In the genomic region with DNA sequence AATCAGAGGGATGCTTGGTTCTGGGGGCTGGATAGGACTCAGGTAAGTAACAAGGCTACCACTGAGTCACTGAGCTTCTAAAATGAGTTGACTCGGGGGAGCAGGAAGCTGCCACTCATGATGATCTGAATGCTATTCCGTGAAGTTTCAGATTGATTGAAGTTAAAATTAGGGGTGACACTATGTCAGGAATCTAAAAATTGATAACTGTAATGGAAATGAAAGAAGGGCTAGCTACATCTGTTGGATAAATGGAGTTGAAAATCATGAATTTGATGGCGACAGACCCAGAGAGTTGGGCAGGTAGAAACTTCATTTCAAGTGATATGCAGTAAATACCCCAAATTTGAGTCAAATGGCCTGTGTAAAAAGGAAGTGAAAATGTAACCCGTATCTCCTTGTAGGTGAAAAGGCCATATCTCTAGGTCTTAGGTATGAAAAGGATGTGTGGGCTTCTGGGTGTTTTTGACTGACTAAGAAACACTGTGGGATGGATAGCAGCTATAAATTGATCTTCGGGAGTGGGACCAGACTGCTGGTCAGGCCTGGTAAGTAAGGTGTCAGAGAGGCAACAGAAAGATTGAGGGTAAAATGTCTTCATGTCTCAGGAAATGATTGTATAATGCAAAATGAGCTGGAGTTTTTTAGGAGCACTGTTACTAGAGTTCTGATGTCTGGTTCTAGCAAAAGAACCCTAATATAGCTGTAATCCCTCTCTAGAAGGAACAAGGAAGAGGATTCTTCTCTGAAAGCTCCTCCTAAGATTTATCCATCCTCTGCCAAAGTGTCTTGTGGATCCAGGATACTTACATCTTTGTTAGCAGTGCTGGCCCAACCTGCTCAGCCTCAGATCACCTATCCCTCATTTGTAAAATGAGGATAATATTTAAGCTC, we compare ENCODE assay signal across 9 cellular contexts. TPM values are rescaled to one million over a fixed set of nuclear protein-coding genes. Genes with fewer than 3 reads are reported as not detected.
DNase-seq lines count a peak whose midpoint lies in the region; ATAC-seq and TF ChIP-seq lines count a peak whose summit lies in the region.
"Had no signal": no experiment of that assay in that cellular context is flagged by ENCODE, and none has a peak within 500 bp of the region (broad histone marks: within the 10 kb centered on the region; RNA-seq: fewer than 3 reads in every experiment).

No MANE protein-coding gene starts in this region.

- intact Hi-C loops in naive thymus-derived CD4-positive, alpha-beta T cell (cut with micrococcal nuclease): loop anchor here in 1 of 2 donors (1.0 to 5.0 kb wide), 3 partner anchors 8 to 409 kb away; no protein-coding TSS in a partner anchor

- no peak overlapping the region for H3K18ac ChIP-seq in neuronal stem cell (ENCODE audit: low read length)

- H3K36me3 Mint-ChIP-seq in naive thymus-derived CD4-positive, alpha-beta T cell: peaks cover 38 to 87% (median 82%) of the 10 kb centered on the region in 5 donors

- no peak overlapping the region for H2BK15ac ChIP-seq in neuronal stem cell (ENCODE audit: low read length)

- H3K14ac ChIP-seq in neuronal stem cell (ENCODE audit: low read length): no peak overlapping the region

- peak; percentile 62 for ATAC-seq in GM18861 (IDR thresholded peaks at IDR 0.05; ENCODE audit: unreplicated experiment)
- ATAC-seq in GM21528 (IDR thresholded peaks at IDR 0.05; ENCODE audit: low FRiP score, unreplicated experiment): peak; percentile 69
- ATAC-seq in HG03460 (IDR thresholded peaks at IDR 0.05; ENCODE audit: unreplicated experiment): peak; percentile 71
- ATAC-seq in naive thymus-derived CD4-positive, alpha-beta T cell: peak; percentile 51

- H3K9me3 Mint-ChIP-seq in naive thymus-derived CD4-positive, alpha-beta T cell: no peaks in the 10 kb centered on the region
- H3K9me3 Mint-ChIP-seq: dendritic cell treated with granulocyte-macrophage colony-stimulating factor and Interleukin-4, amounts not matched to agents 40 ng/mL and 50 ng/mL, for 4 days had no signal

- H3K27me3 ChIP-seq in naive thymus-derived CD4-positive, alpha-beta T cell (ENCODE audit: control insufficient read depth in 2 of 2, insufficient read depth in 2 of 2, low read length in 2 of 2): no peaks in the 10 kb centered on the region
- H3K27me3 ChIP-seq in neuronal stem cell (ENCODE audit: control insufficient read depth in 3 of 3, insufficient read depth in 3 of 3, low read depth in 1 of 3, low read length in 3 of 3) (no peaks in the 10 kb centered on the region), MG63 (no peaks in the 10 kb centered on the region)

- no peaks in the 10 kb centered on the region for H3K27me3 Mint-ChIP-seq in naive thymus-derived CD4-positive, alpha-beta T cell
- H3K27me3 Mint-ChIP-seq: dendritic cell treated with granulocyte-macrophage colony-stimulating factor and Interleukin-4, amounts not matched to agents 40 ng/mL and 50 ng/mL, for 4 days had no signal

- no peak overlapping the region for H4K91ac ChIP-seq in neuronal stem cell (ENCODE audit: low read depth, low read length, poor library complexity)

- no peak overlapping the region for H2AK5ac ChIP-seq in neuronal stem cell (ENCODE audit: low read depth, low read length)

- H3K4me3 ChIP-seq in naive thymus-derived CD4-positive, alpha-beta T cell (ENCODE audit: low read length): peak overlapping the region; percentile 44
- H3K4me3 ChIP-seq in neuronal stem cell (ENCODE audit: low read length in 2 of 2) (no peak overlapping the region), MG63 (no peak overlapping the region)

- no CpG with 5 or more reads among the region's 5 CpGs for WGBS in neuronal stem cell (ENCODE audit: extremely low coverage in 2 of 2, insufficient read length in 2 of 2, insufficient replicate concordance in 1 of 2), 2 donors

- no peak overlapping the region for H3K4me2 ChIP-seq in neuronal stem cell (ENCODE audit: insufficient read depth, low read length, poor library complexity, severe bottlenecking)

- H3K4me3 Mint-ChIP-seq in naive thymus-derived CD4-positive, alpha-beta T cell: peak overlapping the region; percentile 79 to 92 (median 86)
- H3K4me3 Mint-ChIP-seq: dendritic cell treated with granulocyte-macrophage colony-stimulating factor and Interleukin-4, amounts not matched to agents 40 ng/mL and 50 ng/mL, for 4 days had no signal

- no peak overlapping the region for H3K23ac ChIP-seq in neuronal stem cell (ENCODE audit: low read depth, low read length, poor library complexity)

- no peak overlapping the region for H2BK12ac ChIP-seq in neuronal stem cell (ENCODE audit: low read length)

- no peak overlapping the region for H2AFZ ChIP-seq in neuronal stem cell (ENCODE audit: low read length)

- H2BK5ac ChIP-seq in neuronal stem cell (ENCODE audit: low read length): no peak overlapping the region

- H2BK120ac ChIP-seq in neuronal stem cell (ENCODE audit: low read depth, low read length): no peak overlapping the region

- H3K9me3 ChIP-seq in naive thymus-derived CD4-positive, alpha-beta T cell (ENCODE audit: control insufficient read depth in 2 of 3, low read length in 3 of 3): no peaks in the 10 kb centered on the region
- no peaks in the 10 kb centered on the region for H3K9me3 ChIP-seq in neuronal stem cell (replicated peaks in 1 of 2; ENCODE audit: control insufficient read depth in 2 of 2, insufficient read depth in 1 of 2, low read depth in 1 of 2, low read length in 2 of 2)
- no peaks in the 10 kb centered on the region for H3K9me3 ChIP-seq in MG63

- H4K8ac ChIP-seq in neuronal stem cell (ENCODE audit: low read depth, low read length): no peak overlapping the region

- no peak overlapping the region for H3K4ac ChIP-seq in neuronal stem cell (ENCODE audit: low read length)

- H3K27ac ChIP-seq in naive thymus-derived CD4-positive, alpha-beta T cell (ENCODE audit: low read depth, low read length): peak overlapping the region; percentile 90
- H3K27ac ChIP-seq in neuronal stem cell (replicated peaks; ENCODE audit: low read length): no peak overlapping the region

- H3K9ac ChIP-seq in neuronal stem cell (ENCODE audit: low read depth, low read length, poor library complexity): no peak overlapping the region

- no peaks in the 10 kb centered on the region for H3K79me1 ChIP-seq in neuronal stem cell (ENCODE audit: low read depth, low read length)

- H3K4me1 ChIP-seq in naive thymus-derived CD4-positive, alpha-beta T cell (ENCODE audit: control insufficient read depth in 2 of 2, insufficient read depth in 2 of 2, low read length in 2 of 2): peaks cover 77 to 90% of the 10 kb centered on the region in 2 donors
- H3K4me1 ChIP-seq in neuronal stem cell (ENCODE audit: control insufficient read depth in 2 of 2, insufficient read depth in 1 of 2, low read depth in 1 of 2, low read length in 2 of 2): peaks cover 0 to 1% of the 10 kb centered on the region in 2 donors

- no peak for TF ChIP-seq POLR2A in erythroblast (IDR thresholded peaks at IDR 0.05; ENCODE audit: low read length)

- H3K36me3 ChIP-seq in naive thymus-derived CD4-positive, alpha-beta T cell (ENCODE audit: control insufficient read depth in 2 of 3, insufficient read depth in 3 of 3, low read length in 3 of 3): peaks cover 10 to 53% (median 47%) of the 10 kb centered on the region in 3 experiments
- H3K36me3 ChIP-seq in neuronal stem cell (replicated peaks in 1 of 2; ENCODE audit: control insufficient read depth in 2 of 2, insufficient read depth in 2 of 2, low read length in 2 of 2) (no peaks in the 10 kb centered on the region), MG63 (no peaks in the 10 kb centered on the region)

- POLR2A ChIA-PET in naive thymus-derived CD4-positive, alpha-beta T cell (lab: Charles Lee): interaction anchor here (0.6 to 12.3 kb wide), 24 partner anchors 6 to 888 kb away, joined by 3 to 554 read pairs (median 4); partner anchors contain the start of gene DAD1

- peak in 2 of 9 donors; percentile 55 to 61 for DNase-seq in naive thymus-derived CD4-positive, alpha-beta T cell
- DNase-seq in epidermal melanocyte (ENCODE audit: insufficient read length, low spot score): no peak
- no peak for DNase-seq in erythroblast (lab: John Stamatoyannopoulos, UW)
- DNase-seq in neuronal stem cell (ENCODE audit: low spot score): no peak
- no peak for DNase-seq in MG63

- peak overlapping the region; percentile 90 to 99 (median 94) for H3K27ac Mint-ChIP-seq in naive thymus-derived CD4-positive, alpha-beta T cell
- H3K27ac Mint-ChIP-seq: dendritic cell treated with granulocyte-macrophage colony-stimulating factor and Interleukin-4, amounts not matched to agents 40 ng/mL and 50 ng/mL, for 4 days had no signal

- H3K4me1 Mint-ChIP-seq in naive thymus-derived CD4-positive, alpha-beta T cell: peaks cover 56 to 98% (median 92%) of the 10 kb centered on the region in 7 donors

- CTCF ChIA-PET in naive thymus-derived CD4-positive, alpha-beta T cell (lab: Charles Lee): interaction anchor here (0.6 to 3.3 kb wide), 13 partner anchors 10 to 824 kb away, joined by 3 to 16 read pairs (median 3); no protein-coding TSS in a partner anchor

RNA-seq across cellular contexts. Expression of gene DAD1, which starts 57.3 kb away (rescaled TPM):
- 100 to 1,000 TPM in 3 of 5 experiments, 10 to 100 TPM in 2; 68.8 to 157 (median 117) TPM for total RNA-seq in naive thymus-derived CD4-positive, alpha-beta T cell
- polyA plus RNA-seq in naive thymus-derived CD4-positive, alpha-beta T cell: 100 to 1,000 TPM; 766 to 777 TPM
- polyA plus RNA-seq in neuronal stem cell (2013, experiment 1 of 2): 182 TPM
- 180 TPM for polyA plus RNA-seq in neuronal stem cell (2013, experiment 2 of 2)
- 275 and 292 TPM in 2 replicates for total RNA-seq in MG63 (2014; rRNA removed; shearing (Covaris generic); ENCODE audit: low replicate concordance)
